In genomic region chr5:76252437-76252836, GRCh38 we compare ENCODE assay signal across 18 cellular contexts.
"Had no signal": no experiment of that assay in that cellular context is flagged by ENCODE, and none has a peak within 500 bp of the region (broad histone marks: within the 10 kb centered on the region; RNA-seq: fewer than 3 reads in every experiment).

No MANE protein-coding gene starts in this region.

- H3K36me3 ChIP-seq: right atrium auricular region had no signal

- H3K4me3 ChIP-seq: right atrium auricular region, skin epidermis had no signal

- H3K9me3 Mint-ChIP-seq: activated CD4-positive, alpha-beta memory T cell treated with anti-CD3 and anti-CD28 coated beads, Interleukin-2, amount 10 ng/mL, durations not matched to agents 7 days and 5 days; activated naive CD8-positive, alpha-beta T cell treated with anti-CD3 and anti-CD28 coated beads for 36 hours; memory B cell; stimulated activated naive CD8-positive, alpha-beta T cell treated with anti-CD3 and anti-CD28 coated beads, Interleukin-15, amount 100 ng/mL, for 72 hours; T-helper 2 cell treated with Interferon-gamma antibody and Interleukin-4, amounts not matched to agents 5 μg/mL and 100 μg/mL, for 36 hours; type B pancreatic cell; WTC11 had no signal

- H3K4me3 Mint-ChIP-seq: activated CD4-positive, alpha-beta memory T cell treated with anti-CD3 and anti-CD28 coated beads, Interleukin-2, amount 10 ng/mL, durations not matched to agents 7 days and 5 days; activated CD8-positive, alpha-beta memory T cell treated with anti-CD3 and anti-CD28 coated beads, Interleukin-2, amount 10 ng/mL, durations not matched to agents 7 days and 5 days; activated naive CD8-positive, alpha-beta T cell treated with anti-CD3 and anti-CD28 coated beads for 36 hours; memory B cell; stimulated activated naive CD8-positive, alpha-beta T cell treated with anti-CD3 and anti-CD28 coated beads, Interleukin-15, amount 100 ng/mL, for 72 hours; T-helper 2 cell treated with Interferon-gamma antibody and Interleukin-4, amounts not matched to agents 5 μg/mL and 100 μg/mL, for 36 hours; type B pancreatic cell; WTC11 had no signal

- H3K9me3 ChIP-seq: right atrium auricular region had no signal

- H3K27ac Mint-ChIP-seq: activated CD4-positive, alpha-beta memory T cell treated with anti-CD3 and anti-CD28 coated beads, Interleukin-2, amount 10 ng/mL, durations not matched to agents 7 days and 5 days; activated CD8-positive, alpha-beta memory T cell treated with anti-CD3 and anti-CD28 coated beads, Interleukin-2, amount 10 ng/mL, durations not matched to agents 7 days and 5 days; activated naive CD8-positive, alpha-beta T cell treated with anti-CD3 and anti-CD28 coated beads for 36 hours; memory B cell; stimulated activated naive CD8-positive, alpha-beta T cell treated with anti-CD3 and anti-CD28 coated beads, Interleukin-15, amount 100 ng/mL, for 72 hours; T-helper 2 cell treated with Interferon-gamma antibody and Interleukin-4, amounts not matched to agents 5 μg/mL and 100 μg/mL, for 36 hours; type B pancreatic cell; WTC11 had no signal

- H3K27ac ChIP-seq: right atrium auricular region, skin epidermis had no signal

- H3K27me3 ChIP-seq: right atrium auricular region had no signal

- DNase-seq: activated CD4-positive, alpha-beta memory T cell treated with anti-CD3 and anti-CD28 coated beads, Interleukin-2, amount 10 ng/mL, durations not matched to agents 7 days and 5 days; activated CD4-positive, alpha-beta T cell treated with anti-CD3 and anti-CD28 coated beads for 48 hours; activated CD8-positive, alpha-beta memory T cell treated with anti-CD3 and anti-CD28 coated beads, Interleukin-2, amount 10 ng/mL, durations not matched to agents 7 days and 5 days; activated naive CD4-positive, alpha-beta T cell; activated naive CD8-positive, alpha-beta T cell treated with anti-CD3 and anti-CD28 coated beads for 36 hours; amniotic stem cell; caudate nucleus; hypothalamus; islet precursor cell; left ventricle myocardium superior; occipital lobe; stimulated activated naive CD8-positive, alpha-beta T cell treated with anti-CD3 and anti-CD28 coated beads, Interleukin-15, amount 100 ng/mL, for 72 hours had no signal

- H3K27me3 Mint-ChIP-seq: memory B cell had no signal

- ATAC-seq: activated CD8-positive, alpha-beta memory T cell treated with anti-CD3 and anti-CD28 coated beads, Interleukin-2, amount 10 ng/mL, durations not matched to agents 7 days and 5 days; left ventricle myocardium superior; stimulated activated naive CD8-positive, alpha-beta T cell treated with anti-CD3 and anti-CD28 coated beads, Interleukin-15, amount 100 ng/mL, for 72 hours; WTC11 had no signal

- H3K4me1 Mint-ChIP-seq: activated naive CD8-positive, alpha-beta T cell treated with anti-CD3 and anti-CD28 coated beads for 36 hours; memory B cell; stimulated activated naive CD8-positive, alpha-beta T cell treated with anti-CD3 and anti-CD28 coated beads, Interleukin-15, amount 100 ng/mL, for 72 hours had no signal

- H3K36me3 Mint-ChIP-seq: activated CD8-positive, alpha-beta memory T cell treated with anti-CD3 and anti-CD28 coated beads, Interleukin-2, amount 10 ng/mL, durations not matched to agents 7 days and 5 days; activated naive CD8-positive, alpha-beta T cell treated with anti-CD3 and anti-CD28 coated beads for 36 hours; memory B cell; type B pancreatic cell; WTC11 had no signal
